1 cellular context compared by ENCODE assay signal in the genomic region with DNA sequence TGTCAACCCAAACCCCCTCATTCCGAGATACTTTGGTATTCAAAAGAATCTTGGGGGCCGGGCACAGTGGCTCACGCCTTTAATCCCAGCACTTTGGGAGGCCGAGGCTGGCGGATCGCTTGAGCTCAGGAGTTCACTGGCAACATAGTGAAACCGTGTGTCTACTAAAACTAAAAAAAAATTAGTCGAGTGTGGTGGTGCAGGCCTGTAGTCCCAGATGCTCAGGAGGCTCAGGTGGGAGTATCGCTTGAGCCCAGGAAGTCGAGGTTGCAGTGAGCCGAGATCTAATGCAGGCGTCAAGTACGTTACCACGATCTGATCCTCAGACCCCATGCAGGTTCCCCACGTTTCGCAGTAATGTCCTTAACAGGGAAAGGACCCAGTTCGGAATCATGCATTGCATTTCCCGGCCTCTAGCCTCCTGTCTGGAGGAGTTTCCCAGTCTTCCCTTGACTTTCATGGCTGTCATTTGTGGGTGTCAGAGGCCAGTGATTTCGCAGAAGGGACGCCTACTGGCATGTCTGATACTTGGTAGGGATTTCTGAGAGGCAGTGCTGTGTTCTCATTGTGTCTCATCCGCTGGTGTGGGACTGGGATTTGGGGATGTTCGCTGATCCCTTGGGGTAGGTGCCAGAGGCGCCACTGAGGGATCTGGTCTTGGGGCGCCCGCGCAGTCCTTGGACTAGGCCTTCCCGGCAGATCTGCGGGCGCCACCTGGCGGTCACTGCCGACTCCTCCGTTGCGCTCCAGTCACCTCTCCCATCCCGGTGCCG.
TF ChIP-seq lines count a peak whose summit lies in the region.

No MANE protein-coding gene starts in this region.

TF ChIP-seq in liver, 16 proteins besides CTCF, POLR2A, EP300 and RAD21 (continued from another document):
- no peak for TF ChIP-seq REST (IDR thresholded peaks at IDR 0.05)
TF ChIP-seq in liver: peak in this region for 0.
